Comparison of ENCODE assay signal across 8 cellular contexts in genomic region chr2:38751847-38752410, GRCh38. TPM values are rescaled to one million over a fixed set of nuclear protein-coding genes. Genes with fewer than 3 reads are reported as not detected.
DNase-seq lines count a peak whose midpoint lies in the region; ATAC-seq, FAIRE-seq and TF ChIP-seq lines count a peak whose summit lies in the region.

No MANE protein-coding gene starts in this region.

- H3K27ac ChIP-seq in stomach = peak overlapping the region; percentile 76 to 100 (median 97)

- no TSS peak for BruUV-seq in Calu3 (replicated peaks; lab: Mats Ljungman, UMichigan)

- no peak for TF ChIP-seq CTCF in Calu3 (IDR thresholded peaks at IDR 0.05; ENCODE audit: unreplicated experiment)
- no peak for TF ChIP-seq CTCF in stomach (IDR thresholded peaks at IDR 0.05)

- H3K36me3 Mint-ChIP-seq in Calu3 (ENCODE audit: insufficient read depth, unreplicated experiment) (peaks cover 52% of the 10 kb centered on the region), immature natural killer cell (peaks cover 17 to 38% (median 33%) of the 10 kb centered on the region in 3 donors)
- H3K36me3 Mint-ChIP-seq in activated naive CD8-positive, alpha-beta T cell = peaks cover 23% of the 10 kb centered on the region

- no peak for TF ChIP-seq POLR2A in stomach (IDR thresholded peaks at IDR 0.05)

- peak overlapping the region; percentile 68 to 89 (median 80) for H3K4me3 ChIP-seq in stomach

- no peaks in the 10 kb centered on the region for H3K27me3 ChIP-seq in stomach

- H3K4me3 Mint-ChIP-seq in Calu3 (ENCODE audit: low read depth, unreplicated experiment) (peak overlapping the region; percentile 93), immature natural killer cell (peak overlapping the region; percentile 98 to 100 (median 99))
- peak overlapping the region; percentile 100 for H3K4me3 Mint-ChIP-seq in activated naive CD8-positive, alpha-beta T cell

- H3K4me1 Mint-ChIP-seq in Calu3 (ENCODE audit: low read depth, unreplicated experiment) (peaks cover 40% of the 10 kb centered on the region), immature natural killer cell (peaks cover 49 to 66% of the 10 kb centered on the region in 2 donors)
- peaks cover 37% of the 10 kb centered on the region for H3K4me1 Mint-ChIP-seq in activated naive CD8-positive, alpha-beta T cell (ENCODE audit: low read depth)

- H3K9me3 ChIP-seq in stomach = no peaks in the 10 kb centered on the region

- DNase-seq in Calu3 = no peak
- DNase-seq in HTR-8/SVneo (ENCODE audit: insufficient read length, low spot score) = peak; percentile 30
- no peak for DNase-seq in immature natural killer cell
- DNase-seq in stomach = no peak
- DNase-seq in posterior vena cava (ENCODE audit: low spot score) = no peak
- DNase-seq in stimulated activated CD4-positive, alpha-beta T cell treated with anti-CD3 and anti-CD28 coated beads, Interleukin-1b, Interleukin-23, amount 100 ng/mL, for 48 hours = no peak

- peaks cover 23 to 53% (median 34%) of the 10 kb centered on the region in 4 donors for H3K4me1 ChIP-seq in stomach

- H3K27me3 Mint-ChIP-seq in Calu3 (ENCODE audit: unreplicated experiment) = peaks cover 12% of the 10 kb centered on the region
- H3K27me3 Mint-ChIP-seq in activated naive CD8-positive, alpha-beta T cell = no peaks in the 10 kb centered on the region
- H3K27me3 Mint-ChIP-seq in immature natural killer cell (ENCODE audit: low read depth in 3 of 3) = peaks cover 23 to 34% (median 31%) of the 10 kb centered on the region in 3 donors

- intact Hi-C loops in Calu3 (cut with micrococcal nuclease; ENCODE audit: unreplicated experiment) (loop anchor here (2.0 kb wide), 1 partner anchor 27 kb away; the partner anchor contains the start of gene GEMIN6), stomach (cut with DNase I; ENCODE audit: low total_unique reads) (no loop called here), posterior vena cava (cut with DNase I) (no loop called here)

- H3K36me3 ChIP-seq in stomach = peaks cover 26 to 27% (median 26%) of the 10 kb centered on the region in 4 donors

- ATAC-seq in GM18517 (IDR thresholded peaks at IDR 0.05; ENCODE audit: unreplicated experiment) = no peak

- no peak for FAIRE-seq in HTR-8/SVneo (lab: Jason Lieb, UNC)

- CTCF ChIA-PET in Calu3 (lab: Charles Lee) = interaction anchor here (0.9 to 1.2 kb wide), 3 partner anchors 11 to 196 kb away, joined by 3 read pairs; partner anchors contain the start of gene GALM

- 50 to 58% (median 51%) methylated on average over 8 of the region's 8 CpGs for WGBS in stomach, 5 donors

- H3K27ac Mint-ChIP-seq in Calu3 (ENCODE audit: unreplicated experiment) (peak overlapping the region; percentile 100), immature natural killer cell (peak overlapping the region; percentile 98 to 100 (median 98))
- peak overlapping the region; percentile 100 for H3K27ac Mint-ChIP-seq in activated naive CD8-positive, alpha-beta T cell

- TF ChIP-seq EP300 in stomach (IDR thresholded peaks at IDR 0.05) = no peak

- no peaks in the 10 kb centered on the region for H3K9me3 Mint-ChIP-seq in Calu3 (ENCODE audit: low read depth, unreplicated experiment)
- no peaks in the 10 kb centered on the region for H3K9me3 Mint-ChIP-seq in activated naive CD8-positive, alpha-beta T cell (ENCODE audit: low read depth)
- H3K9me3 Mint-ChIP-seq in immature natural killer cell = peaks cover 0 to 4% (median 0%) of the 10 kb centered on the region in 6 donors

RNA-seq across cellular contexts. Expression of gene SRSF7, which starts 0.8 kb away (rescaled TPM):
- total RNA-seq in Calu3 (2022) = 184 and 203 TPM in 2 replicates
- 100 to 1,000 TPM; 171 to 209 (median 203) TPM for polyA plus RNA-seq in immature natural killer cell
- 100 to 1,000 TPM in 2 of 5 donors, 10 to 100 TPM in 3; 57.9 to 163 (median 97.5) TPM for total RNA-seq in stomach
- 100 to 1,000 TPM in 1 of 3 donors, 10 to 100 TPM in 2; 83.7 to 122 (median 88.4) TPM for polyA plus RNA-seq in stomach
- total RNA-seq in posterior vena cava = 100 to 1,000 TPM in 1 of 2 donors, 10 to 100 TPM in 1; 95.3 to 103 TPM

RNA-seq across cellular contexts. Expression of gene GEMIN6, which starts 26.1 kb away (rescaled TPM):
- 24.4 TPM in 2 replicates for total RNA-seq in Calu3 (2022)
- 10 to 100 TPM in 1 of 3 donors, 1 to 10 TPM in 2; 5.8 to 13.6 (median 7.9) TPM for polyA plus RNA-seq in immature natural killer cell
- 1 to 10 TPM in 2 of 5 donors, under 1 TPM in 1, not detected in 2; 0.58 to 8.3 (median 4.5) TPM for total RNA-seq in stomach
- polyA plus RNA-seq in stomach = 10 to 100 TPM in 2 of 3 donors, 1 to 10 TPM in 1; 7.9 to 14.0 (median 11.8) TPM
- 1 to 10 TPM; 9.0 to 9.3 TPM for total RNA-seq in posterior vena cava
